In the genomic region with DNA sequence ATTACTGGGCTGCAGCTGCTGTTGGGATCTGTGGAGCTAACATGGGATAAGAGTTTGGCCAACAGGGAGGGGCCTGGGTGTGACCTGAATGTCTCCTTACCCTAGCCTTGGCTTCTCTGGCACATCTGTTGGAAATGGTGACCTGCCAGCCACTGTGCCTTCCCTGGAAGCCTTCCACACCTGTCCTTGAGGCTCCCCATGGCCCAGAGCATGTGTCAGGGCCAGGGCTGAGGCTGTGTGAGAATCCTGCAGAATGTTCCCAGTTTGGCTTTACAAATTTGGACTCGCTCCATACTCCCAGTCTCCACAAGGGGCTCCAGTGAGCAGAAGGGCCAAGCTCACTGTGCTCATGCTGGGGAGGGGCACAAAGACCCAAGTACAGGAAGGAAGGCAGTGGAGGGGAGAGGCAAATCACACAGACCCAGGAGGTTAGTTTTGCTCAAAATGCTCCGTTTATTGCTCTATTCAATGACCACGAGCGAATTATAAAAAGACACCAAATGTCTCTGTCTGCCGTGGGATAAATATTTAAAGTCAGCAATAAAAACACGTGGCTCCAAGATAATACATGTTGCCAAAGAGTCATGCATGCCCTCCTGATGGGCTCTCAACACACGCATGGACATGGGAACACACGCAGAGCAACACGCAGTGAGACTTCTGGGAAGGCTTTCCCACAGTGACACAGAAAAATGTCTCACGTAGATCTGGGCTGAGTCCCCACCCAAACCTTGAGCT, we compare ENCODE assay signal across 8 cellular contexts. TPM values are rescaled to one million over a fixed set of nuclear protein-coding genes. Genes with fewer than 3 reads are reported as not detected.
A peak's percentile ranks its signal among the peaks of the same experiment; 100 is the strongest.
DNase-seq lines count a peak whose midpoint lies in the region; ATAC-seq and TF ChIP-seq lines count a peak whose summit lies in the region.

No MANE protein-coding gene starts in this region.

- H3K36me3 Mint-ChIP-seq in immature natural killer cell, result no peaks in the 10 kb centered on the region

- H3K4me3 Mint-ChIP-seq in immature natural killer cell, result no peak overlapping the region

- H3K4me3 ChIP-seq in HFF-Myc (replicated peaks; ENCODE audit: low read depth, low read length) (no peak overlapping the region), astrocyte of the spinal cord (ENCODE audit: low read depth, low read length) (no peak overlapping the region)

- TF ChIP-seq CTCF in HFF-Myc (IDR thresholded peaks at IDR 0.05; ENCODE audit: low read depth, low read length, missing control alignments), result peak; percentile 93
- peak; percentile 90 for TF ChIP-seq CTCF in astrocyte of the spinal cord (IDR thresholded peaks at IDR 0.05; ENCODE audit: low read depth, low read length)

- H3K9me3 Mint-ChIP-seq in immature natural killer cell, result no peaks in the 10 kb centered on the region

- H3K27ac Mint-ChIP-seq in immature natural killer cell, result no peak overlapping the region

- H3K4me1 Mint-ChIP-seq in immature natural killer cell, result peaks cover 8% of the 10 kb centered on the region in 2 donors

- in situ Hi-C loops in astrocyte of the spinal cord (cut with HindIII; ENCODE audit: low sequenced_read_pairs), result no loop called here

- DNase-seq in DMS 273 (lab: John Stamatoyannopoulos, UW; ENCODE audit: unreplicated experiment) (peak; percentile 60), DMS 273 treated with DMSO at 0.1 percent for 48 hours (lab: John Stamatoyannopoulos, UW) (no peak), HFF-Myc (ENCODE audit: extremely low read depth, low read depth) (peak; percentile 26), SKM-1 (lab: John Stamatoyannopoulos, UW; ENCODE audit: unreplicated experiment) (peak; percentile 23), astrocyte of the spinal cord (ENCODE audit: low read depth, low spot score) (peak; percentile 11), immature natural killer cell (peak; percentile 22 to 31 (median 26))
- DNase-seq in stimulated activated CD4-positive, alpha-beta T cell treated with anti-CD3 and anti-CD28 coated beads, TNF-alpha, amount 100 ng/mL, for 4 hours (ENCODE audit: low read depth in 3 of 3), result peak in 2 of 3 experiments; percentile 21 to 24

- no peak for ATAC-seq in HG02571 (IDR thresholded peaks at IDR 0.05; ENCODE audit: unreplicated experiment)

- H3K27me3 Mint-ChIP-seq in immature natural killer cell (ENCODE audit: low read depth in 3 of 3), result peaks cover 2 to 14% (median 3%) of the 10 kb centered on the region in 3 donors

RNA-seq across cellular contexts. Expression of a gene that starts 1.7 kb away (rescaled TPM):
- polyA plus RNA-seq in immature natural killer cell, result under 1 TPM in 2 of 3 donors, not detected in 1; 0.20 to 0.46 TPM

RNA-seq across cellular contexts. Expression of a gene that starts 29.1 kb away (rescaled TPM):
- 1 to 10 TPM in 1 of 3 donors, under 1 TPM in 2; 0.43 to 2.1 (median 0.92) TPM for polyA plus RNA-seq in immature natural killer cell
